ENCODE assay signal across 1 cellular context in the genomic region with DNA sequence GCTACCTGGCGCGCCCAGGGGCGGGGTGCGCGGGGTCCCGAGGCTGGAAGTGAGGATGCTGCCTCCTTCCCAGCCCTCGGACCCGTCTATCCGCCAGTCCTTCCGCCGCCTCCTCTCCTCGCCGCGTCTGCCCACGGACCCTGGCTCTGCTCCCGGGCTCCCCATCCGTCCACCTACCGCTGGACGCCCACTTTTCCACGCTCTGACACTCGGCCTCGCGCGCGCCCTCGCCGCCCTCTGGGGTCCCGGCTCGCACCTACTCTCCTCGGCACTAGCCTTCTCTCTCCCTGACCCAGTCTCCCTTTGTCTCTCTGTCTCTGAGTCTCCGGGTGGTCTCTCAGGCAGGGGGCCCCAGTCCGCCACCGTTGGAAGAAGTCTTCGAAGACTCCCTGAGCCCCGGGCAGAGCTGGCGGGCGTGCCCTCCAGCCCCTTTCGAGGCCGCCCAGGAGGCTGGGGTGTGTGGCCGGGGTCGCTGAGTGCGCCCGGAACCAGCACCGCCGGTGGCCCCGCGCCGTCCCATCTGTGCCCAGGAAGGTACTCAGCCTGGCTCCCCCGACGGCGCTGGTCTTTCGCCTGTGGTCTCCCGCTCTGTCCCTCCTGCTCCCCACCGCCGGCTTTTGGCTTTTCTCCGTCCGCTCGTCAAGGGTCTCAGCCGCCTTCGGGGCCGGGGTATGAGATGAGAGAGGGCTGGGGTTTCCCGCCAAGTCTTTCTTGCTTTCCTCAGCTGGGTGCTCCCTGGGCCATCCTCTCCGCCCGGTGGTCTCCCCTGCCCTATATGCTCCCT.
TF ChIP-seq lines count a peak whose summit lies in the region.

No MANE protein-coding gene starts in this region.

TF ChIP-seq in HEK293, 187 proteins besides CTCF, POLR2A, EP300 and RAD21 (continued from another document):
- TF ChIP-seq KLF8 (tag by site-specific recombination; IDR thresholded peaks at IDR 0.05) = no peak
- TF ChIP-seq ZNF548 (tag by site-specific recombination; IDR thresholded peaks at IDR 0.05) = no peak
- TF ChIP-seq ZNF138 (tag by site-specific recombination; IDR thresholded peaks at IDR 0.05; ENCODE audit: borderline replicate concordance) = no peak
TF ChIP-seq in HEK293: peak in this region for 4.
